ENCODE assay signal across 25 cellular contexts in the genomic region with DNA sequence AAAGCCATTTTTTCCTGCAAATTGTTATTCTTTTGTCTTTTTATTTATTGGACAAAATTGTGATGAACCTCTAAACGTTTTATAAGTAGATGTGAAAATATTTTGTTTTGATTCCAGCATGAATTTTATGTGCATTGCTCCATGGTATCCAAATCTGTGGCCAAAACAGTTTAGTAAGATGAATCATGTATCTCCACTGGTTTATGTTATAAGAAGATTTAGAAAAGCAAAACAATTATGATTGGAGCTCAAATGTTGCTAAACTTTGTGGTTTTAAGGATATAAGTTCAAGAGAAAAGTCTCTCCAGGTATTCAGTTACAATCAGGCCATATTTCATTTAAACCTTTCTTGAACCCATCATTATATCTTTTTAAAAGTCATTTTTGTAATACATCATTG.
DNase-seq lines count a peak whose midpoint lies in the region; ATAC-seq and TF ChIP-seq lines count a peak whose summit lies in the region.
"Had no signal": no experiment of that assay in that cellular context is flagged by ENCODE, and none has a peak within 500 bp of the region (broad histone marks: within the 10 kb centered on the region; RNA-seq: fewer than 3 reads in every experiment).

No MANE protein-coding gene starts in this region.

- no peak for TF ChIP-seq POLR2A in IMR-90 (IDR thresholded peaks at IDR 0.05; ENCODE audit: low read depth, low read length)

- no peak overlapping the region for H3K4ac ChIP-seq in IMR-90 (ENCODE audit: low read depth, low read length)

- no peaks in the 10 kb centered on the region for H3K27me3 Mint-ChIP-seq in activated T-cell treated with anti-CD3 and anti-CD28 coated beads, Interleukin-2, amount 50 U/mL, for 24 hours
- H3K27me3 Mint-ChIP-seq: brain; CD4-positive, CD25-positive, alpha-beta regulatory T cell had no signal

- H3K79me1 ChIP-seq in IMR-90 (ENCODE audit: low read depth in 1 of 2, low read length in 2 of 2), result peaks cover 7 to 22% of the 10 kb centered on the region in 2 experiments; a peak in 3 of 4 replicates

- no peak overlapping the region for H3K23ac ChIP-seq in IMR-90 (ENCODE audit: low read depth, low read length)

- H3K4me1 ChIP-seq in IMR-90 (ENCODE audit: control insufficient read depth, insufficient read depth, low read length) (peaks cover 3% of the 10 kb centered on the region), fibroblast of lung (ENCODE audit: control insufficient read depth, extremely low read depth, insufficient read depth, low read length) (peaks cover 4% of the 10 kb centered on the region), skeletal muscle satellite cell (ENCODE audit: control insufficient read depth, insufficient read depth, low read length) (peaks cover 21% of the 10 kb centered on the region), upper lobe of right lung (no peaks in the 10 kb centered on the region)
- H3K4me1 ChIP-seq: left lung, prostate gland, SJCRH30 had no signal

- H2BK20ac ChIP-seq in IMR-90 (ENCODE audit: low read depth, low read length), result no peak overlapping the region

- H2AK9ac ChIP-seq in IMR-90 (replicated peaks; ENCODE audit: low read depth, low read length, poor library complexity), result no peak overlapping the region

- peaks cover 7% of the 10 kb centered on the region for H3K36me3 ChIP-seq in IMR-90 (ENCODE audit: control insufficient read depth, insufficient read depth, low read length)
- no peaks in the 10 kb centered on the region for H3K36me3 ChIP-seq in fibroblast of lung (ENCODE audit: control insufficient read depth, insufficient read depth, low read length)
- peaks cover 5% of the 10 kb centered on the region for H3K36me3 ChIP-seq in skeletal muscle satellite cell (ENCODE audit: insufficient read depth, low read length)
- no peaks in the 10 kb centered on the region for H3K36me3 ChIP-seq in upper lobe of right lung
- H3K36me3 ChIP-seq: left lung, MG63, prostate gland had no signal

- H2BK120ac ChIP-seq in IMR-90 (ENCODE audit: low read depth, low read length), result no peak overlapping the region

- dilution Hi-C loops in IMR-90 (cut with HindIII; ENCODE audit: low sequenced_read_pairs, unreplicated experiment), result no loop called here

- H4K8ac ChIP-seq in IMR-90 (ENCODE audit: low read depth in 2 of 2, low read length in 2 of 2), result no peak overlapping the region; a peak in 1 of 4 replicates

- H4K5ac ChIP-seq in IMR-90 (ENCODE audit: low read depth, low read length), result no peak overlapping the region

- WGBS in IMR-90 (ENCODE audit: extremely low coverage in 2 of 2, insufficient read length in 1 of 2), 2 experiments, result no CpG with 5 or more reads among the region's 1 CpG

- H3K4me3 Mint-ChIP-seq in activated T-cell treated with anti-CD3 and anti-CD28 coated beads, Interleukin-2, amount 50 U/mL, for 24 hours, result no peak overlapping the region
- H3K4me3 Mint-ChIP-seq: brain; CD4-positive, CD25-positive, alpha-beta regulatory T cell had no signal

- POLR2A ChIA-PET in IMR-90 (lab: Charles Lee; ENCODE audit: unreplicated experiment), result no interaction called here

- intact Hi-C loops in IMR-90 (cut with micrococcal nuclease) (no loop called here), upper lobe of right lung (cut with DNase I) (no loop called here)

- H3K18ac ChIP-seq in IMR-90 (ENCODE audit: low read depth, low read length), result no peak overlapping the region

- H3K27ac Mint-ChIP-seq in activated T-cell treated with anti-CD3 and anti-CD28 coated beads, Interleukin-2, amount 50 U/mL, for 24 hours, result no peak overlapping the region
- H3K27ac Mint-ChIP-seq: brain; CD4-positive, CD25-positive, alpha-beta regulatory T cell had no signal

- ATAC-seq in IMR-90 (ENCODE audit: low read depth) (peak; percentile 67), upper lobe of right lung (no peak)
- ATAC-seq: left lung had no signal

- no peaks in the 10 kb centered on the region for H3K79me2 ChIP-seq in fibroblast of lung (ENCODE audit: control insufficient read depth, insufficient read depth, low read length)

- TF ChIP-seq RAD21 in IMR-90 (IDR thresholded peaks at IDR 0.05; ENCODE audit: low read length), result no peak

- H2BK5ac ChIP-seq in IMR-90 (ENCODE audit: low read depth, low read length, poor library complexity, severe bottlenecking), result peak overlapping the region; percentile 87

- H3K9me3 ChIP-seq in IMR-90 (ENCODE audit: control insufficient read depth, insufficient read depth, low read length) (no peaks in the 10 kb centered on the region), fibroblast of lung (ENCODE audit: control insufficient read depth, insufficient read depth, low read depth, low read length) (no peaks in the 10 kb centered on the region), skeletal muscle satellite cell (replicated peaks; ENCODE audit: low read length) (no peaks in the 10 kb centered on the region), upper lobe of right lung (no peaks in the 10 kb centered on the region)
- H3K9me3 ChIP-seq: left lung, MG63, prostate gland, SJCRH30 had no signal

- TF ChIP-seq CTCF in IMR-90 (conservative IDR thresholded peaks at IDR 0.05; ENCODE audit: low read depth, low read length) (no peak), fibroblast of lung (conservative IDR thresholded peaks at IDR 0.05 in 1 of 2, IDR thresholded peaks at IDR 0.05 in 1 of 2; ENCODE audit: low read depth in 1 of 2, low read length in 2 of 2) (no peak), upper lobe of right lung (IDR thresholded peaks at IDR 0.05) (no peak)

- no peaks in the 10 kb centered on the region for H3K9me3 Mint-ChIP-seq in activated T-cell treated with anti-CD3 and anti-CD28 coated beads, Interleukin-2, amount 50 U/mL, for 24 hours
- H3K9me3 Mint-ChIP-seq: CD4-positive, CD25-positive, alpha-beta regulatory T cell had no signal

- H3K4me1 Mint-ChIP-seq in activated T-cell treated with anti-CD3 and anti-CD28 coated beads, Interleukin-2, amount 50 U/mL, for 24 hours (ENCODE audit: low read depth), result no peaks in the 10 kb centered on the region
- H3K4me1 Mint-ChIP-seq: brain; CD4-positive, CD25-positive, alpha-beta regulatory T cell had no signal

- H3K27ac ChIP-seq in IMR-90 (ENCODE audit: insufficient read depth, low read length) (no peak overlapping the region), fibroblast of lung (ENCODE audit: insufficient read depth, low read length) (no peak overlapping the region), upper lobe of right lung (no peak overlapping the region)
- H3K27ac ChIP-seq: epithelial cell of prostate, left lung, prostate gland, SJCRH30, skin epidermis had no signal

- H3K56ac ChIP-seq in IMR-90 (ENCODE audit: extremely low read depth, insufficient read depth, low read length), result no peak overlapping the region

- H3K4me2 ChIP-seq in IMR-90 (ENCODE audit: low read depth, low read length) (no peak overlapping the region), fibroblast of lung (ENCODE audit: extremely low read depth, insufficient read depth, low read length) (peak overlapping the region; percentile 9), skeletal muscle satellite cell (ENCODE audit: low read length) (peak overlapping the region; percentile 45)

- H3K4me3 ChIP-seq in IMR-90 (ENCODE audit: insufficient read depth, low read depth, low read length), result no peak overlapping the region
- H3K4me3 ChIP-seq in fibroblast of lung (replicated peaks in 1 of 4; ENCODE audit: control extremely low read depth in 1 of 4, insufficient read depth in 1 of 4, low read depth in 3 of 4, low read length in 4 of 4), result no peak overlapping the region
- H3K4me3 ChIP-seq in skeletal muscle satellite cell (ENCODE audit: low read length), result no peak overlapping the region
- H3K4me3 ChIP-seq in upper lobe of right lung, result no peak overlapping the region
- H3K4me3 ChIP-seq: left lung, MG63, prostate gland, SJCRH30, skin epidermis had no signal

- H3K27me3 ChIP-seq in IMR-90 (ENCODE audit: control insufficient read depth, insufficient read depth, low read length) (no peaks in the 10 kb centered on the region), fibroblast of lung (ENCODE audit: control insufficient read depth, insufficient read depth, low read length) (no peaks in the 10 kb centered on the region), skeletal muscle satellite cell (ENCODE audit: control insufficient read depth, insufficient read depth, low read length) (no peaks in the 10 kb centered on the region), upper lobe of right lung (no peaks in the 10 kb centered on the region)
- H3K27me3 ChIP-seq: left lung, MG63, SJCRH30 had no signal

- H4K91ac ChIP-seq in IMR-90 (ENCODE audit: insufficient read depth, low read depth, low read length), result no peak overlapping the region

- no peak overlapping the region for H3K14ac ChIP-seq in IMR-90 (replicated peaks; ENCODE audit: low read depth, low read length)

- DNase-seq in ELR (ENCODE audit: low read depth), result peak; percentile 5
- peak; percentile 77 for DNase-seq in IMR-90
- peak; percentile 6 to 33 for DNase-seq in fibroblast of lung (ENCODE audit: low read depth in 2 of 2)
- no peak for DNase-seq in NCI-H2081 (lab: John Stamatoyannopoulos, UW)
- no peak for DNase-seq in upper lobe of right lung
- no peak for DNase-seq in NCI-H82 treated with DMSO at 0.1 percent for 48 hours (lab: John Stamatoyannopoulos, UW; ENCODE audit: unreplicated experiment)
- no peak for DNase-seq in activated T-cell treated with anti-CD3 and anti-CD28 coated beads, Interleukin-2, amount 50 U/mL, for 24 hours
- DNase-seq: activated CD4-positive, alpha-beta T cell treated with anti-CD3 and anti-CD28 coated beads, Interleukin-2, amount 50 U/mL, for 1 hour; activated naive CD4-positive, alpha-beta T cell; activated T-cell treated with anti-CD3 and anti-CD28 coated beads, Interleukin-2, amount 50 U/mL, for 48 hours; CD4-positive, CD25-positive, alpha-beta regulatory T cell; cerebellar nuclear complex; hypothalamus; left lung; mesendoderm; MG63; NCI-H2081 treated with DMSO at 0.1 percent for 48 hours; NCI-H774; SJCRH30; stimulated activated CD4-positive, alpha-beta T cell treated with anti-CD3 and anti-CD28 coated beads, Interleukin-1b, Interleukin-23, amount 100 ng/mL, for 48 hours had no signal

- CTCF ChIA-PET in IMR-90 (lab: Yijun Ruan, JAX), result no interaction called here

- H2BK15ac ChIP-seq in IMR-90 (ENCODE audit: low read depth, low read length), result no peak overlapping the region

- in situ Hi-C loops in IMR-90 (cut with MboI; ENCODE audit: low sequenced_read_pairs), result no loop called here

- no TSS peak for BruUV-seq in IMR-90 (replicated peaks; lab: Mats Ljungman, UMichigan)

- peaks cover 5% of the 10 kb centered on the region for H3K36me3 Mint-ChIP-seq in activated T-cell treated with anti-CD3 and anti-CD28 coated beads, Interleukin-2, amount 50 U/mL, for 24 hours (ENCODE audit: low read depth)
- H3K36me3 Mint-ChIP-seq: CD4-positive, CD25-positive, alpha-beta regulatory T cell had no signal

- H2AFZ ChIP-seq in IMR-90 (replicated peaks; ENCODE audit: low read length, poor library complexity) (no peak overlapping the region), fibroblast of lung (ENCODE audit: low read length) (no peak overlapping the region)

- H3K9ac ChIP-seq in IMR-90 (ENCODE audit: low read depth, low read length) (no peak overlapping the region), fibroblast of lung (ENCODE audit: insufficient read depth, low read length) (no peak overlapping the region), skeletal muscle satellite cell (ENCODE audit: low read depth, low read length) (peak overlapping the region; percentile 27)

- H4K20me1 ChIP-seq in IMR-90 (ENCODE audit: insufficient read depth, low read length), result peaks cover 3% of the 10 kb centered on the region; the same call in 1 of the 2 replicates
- no peaks in the 10 kb centered on the region for H4K20me1 ChIP-seq in fibroblast of lung (ENCODE audit: control insufficient read depth, extremely low read depth, insufficient read depth, low read length)

- H2AK5ac ChIP-seq in IMR-90 (ENCODE audit: low read depth, low read length), result no peak overlapping the region

- peaks cover 3% of the 10 kb centered on the region for H3K9me1 ChIP-seq in IMR-90 (ENCODE audit: insufficient read depth, low read length)

Comparison
In these comparisons a context has a peak if more than half of its experiments do, and no peak if none do; other contexts are left out.
1. DNase-seq: peak in ELR (single experiment), IMR-90 (single experiment) and fibroblast of lung (2 of 2); none in NCI-H2081 (0 of 2), upper lobe of right lung (single experiment), NCI-H82 treated with DMSO at 0.1 percent for 48 hours (single experiment) and activated T-cell treated with anti-CD3 and anti-CD28 coated beads, Interleukin-2, amount 50 U/mL, for 24 hours (single experiment).